Comparison of ENCODE assay signal across 1 cellular context in the genomic region with DNA sequence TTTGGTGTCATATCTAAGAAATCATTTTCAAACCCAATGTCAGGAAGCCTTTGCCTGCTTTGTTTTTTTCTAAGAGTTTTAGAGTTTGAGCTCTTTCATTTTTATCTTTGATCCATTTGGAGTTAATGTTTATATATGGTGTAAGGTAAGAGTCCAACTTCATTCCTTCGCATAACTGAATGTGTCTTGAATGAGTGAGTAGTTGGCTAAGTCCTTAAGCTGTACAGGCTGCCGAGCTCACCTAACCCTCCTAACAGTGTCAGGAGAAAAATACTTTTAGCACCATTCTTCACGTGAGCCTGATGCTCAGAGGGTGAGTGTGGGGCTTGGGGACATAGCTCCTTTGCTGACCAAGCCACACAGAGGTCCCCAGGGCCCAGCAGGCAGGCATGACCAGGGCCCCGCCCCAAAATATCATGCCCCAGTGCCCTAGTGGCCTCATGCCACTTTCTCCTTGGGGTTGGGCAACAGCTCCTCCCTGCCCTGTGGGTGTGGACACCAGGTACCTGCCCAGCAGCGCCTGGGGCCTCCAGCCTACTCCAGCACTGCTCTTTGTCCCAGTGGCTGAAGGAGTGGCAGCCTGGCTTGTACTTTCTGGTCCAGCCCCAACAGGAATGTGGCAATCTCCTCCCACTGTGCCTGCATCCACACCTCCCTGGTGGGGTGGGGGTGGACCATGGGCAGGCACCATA.
TF ChIP-seq lines count a peak whose summit lies in the region.

No MANE protein-coding gene starts in this region.

TF ChIP-seq in K562, 482 proteins besides CTCF, POLR2A, EP300 and RAD21 (continued from another document):
- no peak for TF ChIP-seq MTA1 (IDR thresholded peaks at IDR 0.05; ENCODE audit: borderline replicate concordance)
- 0 out of 2 replicates have a peak, but pooled peaks have one; percentile 8 for TF ChIP-seq CEBPG (CRISPR knock-in tag; IDR thresholded peaks at IDR 0.05)
- no peak for TF ChIP-seq CEBPG (tag; conservative IDR thresholded peaks at IDR 0.05 in 1 of 2, IDR thresholded peaks at IDR 0.05 in 1 of 2)
- TF ChIP-seq HNRNPLL (IDR thresholded peaks at IDR 0.05; ENCODE audit: low read depth, low read length, poor library complexity, severe bottlenecking) = no peak
- no peak for TF ChIP-seq MXI1 (IDR thresholded peaks at IDR 0.05; ENCODE audit: low read depth, low read length)
